Comparison of ENCODE assay signal across 8 cellular contexts in the genomic region with DNA sequence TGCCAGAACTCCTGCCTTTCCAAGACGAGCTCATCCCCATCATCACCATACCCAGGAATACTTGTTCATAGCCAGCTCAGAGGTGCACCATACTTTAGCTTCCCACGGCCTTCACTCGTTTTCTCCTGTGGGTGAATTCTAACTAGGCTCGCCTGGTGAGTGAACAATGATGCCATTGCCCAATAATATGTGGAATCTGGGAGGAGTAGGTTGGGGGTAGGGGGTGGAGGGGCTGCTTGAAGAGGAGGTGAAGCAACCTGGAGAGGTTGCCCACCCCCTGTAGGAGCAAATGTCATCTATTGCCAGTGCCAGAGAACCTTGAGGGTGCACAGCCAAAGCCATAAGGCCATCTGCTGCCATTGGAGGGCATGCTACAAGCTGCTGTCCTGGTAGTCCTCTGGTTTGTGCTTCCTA. TPM values are rescaled to one million over a fixed set of nuclear protein-coding genes. Genes with fewer than 3 reads are reported as not detected.
DNase-seq lines count a peak whose midpoint lies in the region; ATAC-seq and TF ChIP-seq lines count a peak whose summit lies in the region.

No MANE protein-coding gene starts in this region.

- H3K79me2 ChIP-seq in parathyroid adenoma: peaks cover 17% of the 10 kb centered on the region

- H3K27ac ChIP-seq in parathyroid adenoma: peak overlapping the region; percentile 33

- H3K9me3 ChIP-seq in parathyroid adenoma (ENCODE audit: control insufficient read depth, low read length): no peaks in the 10 kb centered on the region

- no peaks in the 10 kb centered on the region for H3K36me3 ChIP-seq in parathyroid adenoma (ENCODE audit: control insufficient read depth, insufficient read depth, low read length)

- H3K4me3 ChIP-seq in GM12875 (ENCODE audit: low read depth, low read length) (peak overlapping the region; percentile 56), parathyroid adenoma (ENCODE audit: low read depth, low read length) (peak overlapping the region; percentile 61)

- H3K4me2 ChIP-seq in parathyroid adenoma (ENCODE audit: low read length): peak overlapping the region; percentile 64

- peaks cover 3% of the 10 kb centered on the region for H3K36me3 Mint-ChIP-seq in endothelial cell (ENCODE audit: low read depth, unreplicated experiment)

- no peak overlapping the region for H3K9ac ChIP-seq in parathyroid adenoma

- peaks cover 1% of the 10 kb centered on the region for H3K27me3 Mint-ChIP-seq in endothelial cell (ENCODE audit: unreplicated experiment)

- peak; percentile 38 for DNase-seq in NCI-H69 (lab: John Stamatoyannopoulos, UW)
- no peak for DNase-seq in endothelial cell (ENCODE audit: low spot score)
- DNase-seq in AG08396 (ENCODE audit: low spot score): no peak
- no peak for DNase-seq in SHP77 (lab: John Stamatoyannopoulos, UW)
- no peak for DNase-seq in putamen (ENCODE audit: low spot score)

- H3K27ac Mint-ChIP-seq in endothelial cell (ENCODE audit: unreplicated experiment): peak overlapping the region; percentile 26

- peaks cover 11% of the 10 kb centered on the region for H3K4me1 Mint-ChIP-seq in endothelial cell (ENCODE audit: unreplicated experiment)

- no peaks in the 10 kb centered on the region for H3K27me3 ChIP-seq in parathyroid adenoma (ENCODE audit: control insufficient read depth, insufficient read depth, low read length)

- peaks cover 7% of the 10 kb centered on the region for H3K4me1 ChIP-seq in parathyroid adenoma

- TF ChIP-seq CTCF in GM12875 (IDR thresholded peaks at IDR 0.05; ENCODE audit: borderline replicate concordance, insufficient read depth, low read depth, low read length) (no peak), endothelial cell (IDR thresholded peaks at IDR 0.05; ENCODE audit: unreplicated experiment) (no peak), parathyroid adenoma (IDR thresholded peaks at IDR 0.05) (no peak)

- peak overlapping the region; percentile 94 for H3K4me3 Mint-ChIP-seq in endothelial cell (ENCODE audit: unreplicated experiment)

- ATAC-seq in HG03108 (IDR thresholded peaks at IDR 0.05; ENCODE audit: unreplicated experiment): no peak

- peak overlapping the region; percentile 100 for H2AFZ ChIP-seq in parathyroid adenoma

- no peaks in the 10 kb centered on the region for H3K9me3 Mint-ChIP-seq in endothelial cell (ENCODE audit: unreplicated experiment)

RNA-seq across cellular contexts. Expression of gene ZNF445, which starts 0.6 kb away (rescaled TPM):
- total RNA-seq in endothelial cell (ENCODE audit: unreplicated experiment): 31.5 TPM
